ENCODE assay signal across 1 cellular context in genomic region chr9:33517373-33517772, GRCh38.
TF ChIP-seq lines count a peak whose summit lies in the region.

No MANE protein-coding gene starts in this region.

TF ChIP-seq in K562, 482 proteins besides CTCF, POLR2A, EP300 and RAD21 (continued from another document):
- TF ChIP-seq ZNF449 (CRISPR knock-in tag; IDR thresholded peaks at IDR 0.05), result no peak
- no peak for TF ChIP-seq GATA2 (CRISPR knock-in tag; IDR thresholded peaks at IDR 0.05)
- 0 out of 2 replicates have a peak, but pooled peaks have one; percentile 22 for TF ChIP-seq PKNOX1 (IDR thresholded peaks at IDR 0.05)
- TF ChIP-seq SMC3 (conservative IDR thresholded peaks at IDR 0.05; ENCODE audit: insufficient read depth, low read depth, low read length), result 0 out of 2 replicates have a peak, but pooled peaks have one; percentile 9
TF ChIP-seq in K562: peak in this region for 3.
